Comparison of ENCODE assay signal across 10 cellular contexts in genomic region chr11:111944139-111944538, GRCh38. TPM values are rescaled to one million over a fixed set of nuclear protein-coding genes. Genes with fewer than 3 reads are reported as not detected.
DNase-seq lines count a peak whose midpoint lies in the region; ATAC-seq, FAIRE-seq and TF ChIP-seq lines count a peak whose summit lies in the region.
"Had no signal": no experiment of that assay in that cellular context is flagged by ENCODE, and none has a peak within 500 bp of the region (broad histone marks: within the 10 kb centered on the region; RNA-seq: fewer than 3 reads in every experiment).

No MANE protein-coding gene starts in this region.

- POLR2A ChIA-PET in GM10248 (lab: Yijun Ruan, JAX): no interaction called here

- H3K27me3 Mint-ChIP-seq in astrocyte (ENCODE audit: low read depth, unreplicated experiment): no peaks in the 10 kb centered on the region

- FAIRE-seq in astrocyte (lab: Jason Lieb, UNC): peak; percentile 37

- intact Hi-C loops in Right ventricle myocardium superior (cut with DNase I) (no loop called here), uterus (cut with DNase I; ENCODE audit: low total_unique reads) (no loop called here)

- no peaks in the 10 kb centered on the region for H3K9me3 ChIP-seq in cardiac muscle cell (ENCODE audit: low read depth)
- no peaks in the 10 kb centered on the region for H3K9me3 ChIP-seq in astrocyte (ENCODE audit: insufficient read depth, low read depth, low read length)
- H3K9me3 ChIP-seq in uterus: no peaks in the 10 kb centered on the region

- peaks cover 18% of the 10 kb centered on the region for H3K79me2 ChIP-seq in astrocyte (ENCODE audit: insufficient read depth, low read length)

- peaks cover 28% of the 10 kb centered on the region for H3K4me1 Mint-ChIP-seq in astrocyte (ENCODE audit: low read depth, unreplicated experiment)

- H3K27ac Mint-ChIP-seq in astrocyte (ENCODE audit: unreplicated experiment): peak overlapping the region; percentile 99

- no peaks in the 10 kb centered on the region for H3K9me3 Mint-ChIP-seq in astrocyte (ENCODE audit: unreplicated experiment)

- H3K4me1 ChIP-seq in cardiac muscle cell (ENCODE audit: low read depth) (peaks cover 6% of the 10 kb centered on the region), astrocyte (ENCODE audit: insufficient read depth, low read length) (peaks cover 33% of the 10 kb centered on the region), uterus (no peaks in the 10 kb centered on the region)

- CTCF ChIA-PET in GM10248 (lab: Yijun Ruan, JAX): interaction anchor here (2.1 to 3.9 kb wide), 4 partner anchors 9 to 38 kb away, joined by 7 to 15 read pairs (median 11); no protein-coding TSS in a partner anchor

- DNase-seq in cardiac muscle cell (ENCODE audit: low read depth in 1 of 2, low spot score in 1 of 2) (peak in 1 of 2 donors; percentile 88), Right ventricle myocardium superior (no peak), astrocyte (ENCODE audit: low read depth) (peak; percentile 74), left kidney (ENCODE audit: low read depth, low spot score) (peak; percentile 56), uterus (no peak), GM10248 (ENCODE audit: extremely low spot score) (no peak)
- DNase-seq: Calu3 had no signal

- H3K4me3 ChIP-seq in cardiac muscle cell (no peak overlapping the region), astrocyte (ENCODE audit: insufficient read depth, low read depth, low read length) (no peak overlapping the region), uterus (no peak overlapping the region)

- H3K36me3 ChIP-seq in cardiac muscle cell (no peaks in the 10 kb centered on the region), astrocyte (ENCODE audit: insufficient read depth, low read length) (no peaks in the 10 kb centered on the region), uterus (no peaks in the 10 kb centered on the region)

- no peaks in the 10 kb centered on the region for H3K27me3 ChIP-seq in cardiac muscle cell
- no peaks in the 10 kb centered on the region for H3K27me3 ChIP-seq in astrocyte (ENCODE audit: insufficient read depth, low read length)
- no peaks in the 10 kb centered on the region for H3K27me3 ChIP-seq in uterus

- TF ChIP-seq CTCF in cardiac muscle cell (IDR thresholded peaks at IDR 0.05; ENCODE audit: low read depth, low read length) (no peak), astrocyte (IDR thresholded peaks at IDR 0.05; ENCODE audit: insufficient read depth, low read depth, low read length) (no peak), uterus (IDR thresholded peaks at IDR 0.05) (no peak), GM10248 (IDR thresholded peaks at IDR 0.05; ENCODE audit: control extremely low read depth, extremely low read depth, low read depth, missing control alignments) (no peak)

- H3K4me3 Mint-ChIP-seq in astrocyte (ENCODE audit: unreplicated experiment): no peak overlapping the region

- H2AFZ ChIP-seq in astrocyte (ENCODE audit: low read depth, low read length): no peak overlapping the region

- no peaks in the 10 kb centered on the region for H3K36me3 Mint-ChIP-seq in astrocyte (ENCODE audit: low read depth, unreplicated experiment)

- H3K9ac ChIP-seq in astrocyte (ENCODE audit: low read length): peak overlapping the region; percentile 67

- H4K20me1 ChIP-seq in astrocyte (ENCODE audit: insufficient read depth, low read length): no peaks in the 10 kb centered on the region

- ATAC-seq in Right ventricle myocardium superior (ENCODE audit: poor library complexity): no peak
- ATAC-seq in HG03045 (IDR thresholded peaks at IDR 0.05; ENCODE audit: unreplicated experiment): no peak
- no peak for ATAC-seq in HG02870 (IDR thresholded peaks at IDR 0.05; ENCODE audit: unreplicated experiment)

- peak overlapping the region; percentile 58 for H3K27ac ChIP-seq in cardiac muscle cell
- H3K27ac ChIP-seq in astrocyte (ENCODE audit: low read depth, low read length): peak overlapping the region; percentile 86
- peak overlapping the region; percentile 62 to 75 for H3K27ac ChIP-seq in uterus

- no peak for TF ChIP-seq POLR2A in uterus (IDR thresholded peaks at IDR 0.05)

- H3K4me2 ChIP-seq in astrocyte (ENCODE audit: low read length): peak overlapping the region; percentile 60

RNA-seq across cellular contexts. Expression of gene DIXDC1, which starts 7.0 kb away (rescaled TPM):
- total RNA-seq in cardiac muscle cell: 40.7 and 42.6 TPM in 2 replicates
- polyA plus RNA-seq in cardiac muscle cell: 26.5 and 35.0 TPM in 2 replicates
- total RNA-seq in Right ventricle myocardium superior: 19.3 TPM
- total RNA-seq in astrocyte: 16.5 and 17.3 TPM in 2 replicates
- total RNA-seq in uterus: 10 to 100 TPM; 38.7 to 63.0 (median 51.4) TPM

RNA-seq across cellular contexts. Expression of gene C11orf52, which starts 25.4 kb away (rescaled TPM):
- total RNA-seq in cardiac muscle cell: 5.5 and 7.4 TPM in 2 replicates
- polyA plus RNA-seq in cardiac muscle cell: 7.6 and 8.5 TPM in 2 replicates
- 1.7 TPM for total RNA-seq in Right ventricle myocardium superior
- 0.50 and 0.60 TPM in 2 replicates for total RNA-seq in astrocyte
- total RNA-seq in uterus: 1 to 10 TPM in 2 of 4 donors, not detected in 2; 1.6 to 2.4 TPM
- total RNA-seq: T-helper 1 cell treated with Interleukin-12 subunit alpha and Interleukin-12 subunit beta and Interleukin-4 antibody, amounts not matched to agents 30 ng/mL and 1 ng/mL, for 36 hours had no signal

RNA-seq across cellular contexts. Expression of gene HSPB2, which starts 31.6 kb away (rescaled TPM):
- total RNA-seq in cardiac muscle cell (0.36 and 0.74 TPM in 2 replicates), Right ventricle myocardium superior (42.4 TPM), astrocyte (not detected in 2 replicates), uterus (1 to 10 TPM in 1 of 4 donors, under 1 TPM in 1, not detected in 2; 0.21 to 5.2 TPM)
- polyA plus RNA-seq in cardiac muscle cell: 6.6 and 9.2 TPM in 2 replicates
- total RNA-seq: Calu3; T-helper 1 cell treated with Interleukin-12 subunit alpha and Interleukin-12 subunit beta and Interleukin-4 antibody, amounts not matched to agents 30 ng/mL and 1 ng/mL, for 36 hours had no signal

RNA-seq across cellular contexts. Expression of gene CRYAB, which starts 32.6 kb away (rescaled TPM):
- 15.3 and 48.6 TPM in 2 replicates for total RNA-seq in cardiac muscle cell
- 31.3 and 91.8 TPM in 2 replicates for polyA plus RNA-seq in cardiac muscle cell
- total RNA-seq in Right ventricle myocardium superior: 6,403 TPM
- 4.1 and 5.7 TPM in 2 replicates for total RNA-seq in astrocyte
- total RNA-seq in uterus: 100 to 1,000 TPM in 1 of 4 donors, 10 to 100 TPM in 3; 19.9 to 179 (median 56.5) TPM

Comparison
In these comparisons a context has a peak if more than half of its experiments do, and no peak if none do; other contexts are left out.
1. DNase-seq: peak in astrocyte (single experiment) and left kidney (single experiment); none in Right ventricle myocardium superior (single experiment), uterus (0 of 2) and GM10248 (single experiment).
2. Peak in every context shown above with its lines, with median percentiles within 50 percentile points of each other: H3K27ac ChIP-seq.